ENCODE assay signal across 8 cellular contexts in genomic region chr4:94452476-94453300, GRCh38. TPM values are rescaled to one million over a fixed set of nuclear protein-coding genes. Genes with fewer than 3 reads are reported as not detected.
DNase-seq lines count a peak whose midpoint lies in the region; ATAC-seq and TF ChIP-seq lines count a peak whose summit lies in the region.

No MANE protein-coding gene starts in this region.

- H3K27ac ChIP-seq in heart left ventricle (peak overlapping the region; percentile 96 to 100 (median 99)), osteoblast (ENCODE audit: low read depth, low read length) (peak overlapping the region; percentile 86)

- H3K4me1 ChIP-seq in heart left ventricle (peaks cover 0 to 51% (median 19%) of the 10 kb centered on the region in 12 donors), osteoblast (ENCODE audit: insufficient read depth, low read length) (peaks cover 46% of the 10 kb centered on the region)

- peak overlapping the region; percentile 67 to 99 (median 92) for H3K4me3 ChIP-seq in heart left ventricle
- peak overlapping the region; percentile 97 for H3K4me3 ChIP-seq in osteoblast (ENCODE audit: insufficient read depth, low read length)

- H3K27me3 ChIP-seq in heart left ventricle (no peaks in the 10 kb centered on the region), osteoblast (ENCODE audit: insufficient read depth, low read length) (no peaks in the 10 kb centered on the region)

- TF ChIP-seq CTCF in heart left ventricle (IDR thresholded peaks at IDR 0.05) (no peak), osteoblast (IDR thresholded peaks at IDR 0.05; ENCODE audit: extremely low read depth, low read depth, low read length) (no peak)

- TF ChIP-seq POLR2A in heart left ventricle (IDR thresholded peaks at IDR 0.05) = peak; percentile 29 to 75

- ATAC-seq in HG02981 (IDR thresholded peaks at IDR 0.05; ENCODE audit: unreplicated experiment) = peak; percentile 14
- ATAC-seq in heart left ventricle = peak; percentile 70 to 85 (median 80)

- DNase-seq in SIG-M5 treated with dmso at 0.1 percent for 504 hours (lab: John Stamatoyannopoulos, UW; ENCODE audit: unreplicated experiment) (peak; percentile 31), SIG-M5 (lab: John Stamatoyannopoulos, UW) (no peak), amniotic stem cell (lab: John Stamatoyannopoulos, UW) (peak; percentile 49), heart left ventricle (peak; percentile 89 to 94 (median 90)), osteoblast (ENCODE audit: insufficient read length, low spot score, missing footprints) (peak; percentile 80), SHP77 treated with DMSO at 0.1 percent for 48 hours (lab: John Stamatoyannopoulos, UW) (no peak)

- peak overlapping the region; percentile 80 for H3K4me2 ChIP-seq in osteoblast (ENCODE audit: insufficient read depth, low read length)

- intact Hi-C loops in heart left ventricle (cut with DNase I) = loop anchor here (2.0 to 10.0 kb wide), 13 partner anchors 40 to 150 kb away; no protein-coding TSS in a partner anchor

- 0 to 1% (median 1%) methylated on average over 25 of the region's 25 CpGs for WGBS in heart left ventricle, 4 donors

- no peak overlapping the region for H2AFZ ChIP-seq in osteoblast (ENCODE audit: low read length)

- H3K36me3 ChIP-seq in heart left ventricle (peaks cover 0 to 26% (median 17%) of the 10 kb centered on the region in 9 donors), osteoblast (ENCODE audit: insufficient read depth, low read length) (peaks cover 24% of the 10 kb centered on the region)

- peaks cover 63% of the 10 kb centered on the region for H3K79me2 ChIP-seq in osteoblast (ENCODE audit: insufficient read depth, low read length)

- no peaks in the 10 kb centered on the region for H3K9me3 ChIP-seq in heart left ventricle
- H3K9me3 ChIP-seq in osteoblast (ENCODE audit: low read depth, low read length) = no peaks in the 10 kb centered on the region

- H4K20me1 ChIP-seq in osteoblast (ENCODE audit: insufficient read depth, low read length) = peaks cover 25% of the 10 kb centered on the region

TF ChIP-seq in PFSK-1, 5 proteins besides CTCF, POLR2A, EP300 and RAD21:
- no peak for TF ChIP-seq POLR2AphosphoS5 (IDR thresholded peaks at IDR 0.05; ENCODE audit: low read depth, low read length)
- TF ChIP-seq REST (IDR thresholded peaks at IDR 0.05; ENCODE audit: insufficient read depth in 1 of 2, low read depth in 2 of 2, low read length in 2 of 2) = no peak
- TF ChIP-seq SIN3A (IDR thresholded peaks at IDR 0.05; ENCODE audit: borderline replicate concordance, insufficient read depth, low read length) = 0 out of 2 replicates have a peak, but pooled peaks have one; percentile 22
- no peak for TF ChIP-seq TAF1 (IDR thresholded peaks at IDR 0.05; ENCODE audit: borderline replicate concordance, insufficient read depth, low read length)
- no peak for TF ChIP-seq FOXP2 (optimal IDR thresholded peaks at IDR 0.05; ENCODE audit: borderline replicate concordance, extremely low read depth, extremely low read length, insufficient read depth)

RNA-seq across cellular contexts. Expression of gene PDLIM5, which starts 0.9 kb away (rescaled TPM):
- polyA plus RNA-seq in PFSK-1 (2012; ENCODE audit: insufficient read length, low read depth) = 11.3 TPM
- total RNA-seq in heart left ventricle = 1,000 to 10,000 TPM in 7 of 9 donors, 100 to 1,000 TPM in 2; 814 to 1,378 (median 1,064) TPM
- polyA plus RNA-seq in heart left ventricle = 100 to 1,000 TPM; 262 to 648 TPM
- total RNA-seq in osteoblast = 242 and 312 TPM in 2 replicates

Comparison
In these comparisons a context has a peak if more than half of its experiments do, and no peak if none do; other contexts are left out.
1. DNase-seq: peak in SIG-M5 treated with dmso at 0.1 percent for 504 hours (single experiment), amniotic stem cell (single experiment), heart left ventricle (5 of 5) and osteoblast (single experiment); none in SIG-M5 (single experiment) and SHP77 treated with DMSO at 0.1 percent for 48 hours (single experiment).